In the genomic region with DNA sequence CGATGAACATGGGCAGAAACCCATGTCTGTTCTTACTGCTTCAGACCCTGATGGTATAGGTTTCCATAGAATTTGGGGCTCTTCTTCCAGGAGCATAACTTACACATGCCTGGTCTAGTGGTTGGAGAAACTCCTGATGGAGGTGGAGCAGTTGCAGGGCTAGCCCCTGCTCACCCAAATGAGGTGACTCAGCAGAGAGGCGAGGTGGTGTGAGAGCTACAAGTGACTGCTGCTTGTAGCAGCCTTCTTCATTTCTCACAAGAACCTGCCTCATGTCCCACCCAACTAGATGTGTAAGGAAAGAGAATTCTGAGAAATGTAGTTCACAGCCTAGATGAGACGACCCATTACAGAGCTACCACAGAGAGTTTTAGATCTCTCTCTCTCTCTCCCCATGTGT, we compare ENCODE assay signal across 18 cellular contexts.
"Had no signal": no experiment of that assay in that cellular context is flagged by ENCODE, and none has a peak within 500 bp of the region (broad histone marks: within the 10 kb centered on the region; RNA-seq: fewer than 3 reads in every experiment).

No MANE protein-coding gene starts in this region.

- FAIRE-seq: endometrium had no signal

- H3K9me3 Mint-ChIP-seq: mesothelial cell of epicardium; nephron; stimulated activated memory B cell treated with anti-CD40 and anti-IgM and Interleukin-4, amounts not matched to agents 10 μg/mL and 1 μg/mL and 100 μg/mL, for 72 hours; stimulated activated naive CD8-positive, alpha-beta T cell treated with anti-CD3 and anti-CD28 coated beads, Interleukin-15, Interleukin-2, amounts not matched to agents 100 ng/mL and 50 ng/mL, for 24 hours had no signal

- H3K4me3 Mint-ChIP-seq: mesothelial cell of epicardium; nephron; stimulated activated memory B cell treated with anti-CD40 and anti-IgM and Interleukin-4, amounts not matched to agents 10 μg/mL and 1 μg/mL and 100 μg/mL, for 72 hours; stimulated activated naive CD8-positive, alpha-beta T cell treated with anti-CD3 and anti-CD28 coated beads, Interleukin-15, Interleukin-2, amounts not matched to agents 100 ng/mL and 50 ng/mL, for 24 hours had no signal

- H3K9me3 ChIP-seq: esophagus muscularis mucosa, gastroesophageal sphincter, prostate gland, right lobe of liver, tibial artery, upper lobe of left lung, uterus had no signal

- H2AFZ ChIP-seq: parathyroid adenoma had no signal

- H3K4me1 ChIP-seq: esophagus muscularis mucosa, gastroesophageal sphincter, parathyroid adenoma, prostate gland, tibial artery, upper lobe of left lung, uterus had no signal

- H3K4me1 Mint-ChIP-seq: mesothelial cell of epicardium, nephron had no signal

- ATAC-seq: gastroesophageal sphincter; right lobe of liver; stimulated activated memory B cell treated with anti-CD40 and anti-IgM and Interleukin-4, amounts not matched to agents 10 μg/mL and 1 μg/mL and 100 μg/mL, for 72 hours had no signal

- H3K36me3 ChIP-seq: prostate gland, right lobe of liver, tibial artery, upper lobe of left lung, uterus had no signal

- DNase-seq: effector memory CD4-positive, alpha-beta T cell; retina; right lobe of liver; stimulated activated CD4-positive, alpha-beta T cell treated with anti-CD3 and anti-CD28 coated beads, Interleukin-4, amount 100 ng/mL, for 1 hour; stimulated activated CD8-positive, alpha-beta memory T cell treated with anti-CD3 and anti-CD28 coated beads, Interleukin-4, amount 100 ng/mL, for 48 hours; tibial artery; upper lobe of left lung; uterus had no signal

- H3K27me3 Mint-ChIP-seq: stimulated activated memory B cell treated with anti-CD40 and anti-IgM and Interleukin-4, amounts not matched to agents 10 μg/mL and 1 μg/mL and 100 μg/mL, for 72 hours; stimulated activated naive CD8-positive, alpha-beta T cell treated with anti-CD3 and anti-CD28 coated beads, Interleukin-15, Interleukin-2, amounts not matched to agents 100 ng/mL and 50 ng/mL, for 24 hours had no signal

- H3K27ac Mint-ChIP-seq: mesothelial cell of epicardium; nephron; stimulated activated memory B cell treated with anti-CD40 and anti-IgM and Interleukin-4, amounts not matched to agents 10 μg/mL and 1 μg/mL and 100 μg/mL, for 72 hours; stimulated activated naive CD8-positive, alpha-beta T cell treated with anti-CD3 and anti-CD28 coated beads, Interleukin-15, Interleukin-2, amounts not matched to agents 100 ng/mL and 50 ng/mL, for 24 hours had no signal

- H3K27ac ChIP-seq: epithelial cell of prostate, esophagus muscularis mucosa, gastroesophageal sphincter, parathyroid adenoma, prostate gland, right lobe of liver, tibial artery, upper lobe of left lung, uterus had no signal

- H3K9ac ChIP-seq: parathyroid adenoma had no signal

- H3K27me3 ChIP-seq: esophagus muscularis mucosa, gastroesophageal sphincter, right lobe of liver, tibial artery, upper lobe of left lung, uterus had no signal

- H3K4me3 ChIP-seq: esophagus muscularis mucosa, gastroesophageal sphincter, prostate gland, right lobe of liver, tibial artery, upper lobe of left lung, uterus had no signal
